ENCODE assay signal across 37 cellular contexts in the genomic region with DNA sequence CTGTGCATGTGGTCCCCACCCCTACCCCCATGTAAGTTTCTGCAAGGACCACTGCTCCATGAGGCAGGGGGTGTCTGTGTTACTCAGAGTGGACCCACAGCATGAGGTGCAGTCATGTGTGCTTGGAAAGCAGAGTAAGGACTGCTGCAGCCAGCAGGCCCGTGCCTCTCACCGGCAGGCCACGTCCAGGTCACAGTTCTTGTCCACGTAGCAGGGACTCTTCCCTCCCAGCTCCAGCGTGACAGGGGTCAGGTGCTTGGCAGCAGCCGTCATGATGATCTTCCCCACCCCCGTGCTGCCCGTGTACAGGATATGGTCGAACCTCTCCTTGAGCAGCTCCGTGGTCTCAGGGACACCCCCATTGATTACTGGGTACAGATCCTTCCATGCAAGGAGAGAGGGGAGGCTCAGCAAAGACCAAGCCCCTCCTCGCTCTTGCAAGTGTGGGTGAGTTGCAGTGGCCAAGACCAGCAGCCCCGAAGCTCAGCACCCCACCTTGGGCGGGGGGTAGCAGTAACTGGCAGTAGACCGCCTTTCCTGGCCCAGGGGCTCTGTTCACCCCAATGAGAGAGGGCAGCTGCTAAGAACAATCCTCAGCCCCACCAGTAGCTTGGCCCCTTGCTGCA. TPM values are rescaled to one million over a fixed set of nuclear protein-coding genes. Genes with fewer than 3 reads are reported as not detected.
"Had no signal": no experiment of that assay in that cellular context is flagged by ENCODE, and none has a peak within 500 bp of the region (broad histone marks: within the 10 kb centered on the region; RNA-seq: fewer than 3 reads in every experiment).

No MANE protein-coding gene starts in this region.

- H3K36me3 ChIP-seq: brain microvascular endothelial cell, cardiac muscle cell, MG63 had no signal

- ATAC-seq: activated CD8-positive, alpha-beta memory T cell treated with anti-CD3 and anti-CD28 coated beads, Interleukin-2, amount 10 ng/mL, durations not matched to agents 7 days and 5 days; activated naive CD8-positive, alpha-beta T cell treated with anti-CD3 and anti-CD28 coated beads, Interleukin-2, amount 50 U/mL, for 24 hours; Panc1; WTC11 had no signal

- H3K4me1 Mint-ChIP-seq: activated CD8-positive, alpha-beta memory T cell treated with anti-CD3 and anti-CD28 coated beads, Interleukin-2, amount 10 ng/mL, durations not matched to agents 7 days and 5 days; central memory CD8-positive, alpha-beta T cell had no signal

- H3K27ac Mint-ChIP-seq: activated CD4-positive, alpha-beta memory T cell treated with anti-CD3 and anti-CD28 coated beads for 36 hours; activated CD8-positive, alpha-beta memory T cell treated with anti-CD3 and anti-CD28 coated beads, Interleukin-2, amount 10 ng/mL, durations not matched to agents 7 days and 5 days; activated naive CD4-positive, alpha-beta T cell treated with anti-CD3 and anti-CD28 coated beads, Interleukin-2, amount 10 ng/mL, durations not matched to agents 7 days and 5 days; activated naive CD8-positive, alpha-beta T cell; activated naive CD8-positive, alpha-beta T cell treated with anti-CD3 and anti-CD28 coated beads, Interleukin-2, amount 50 U/mL, for 24 hours; WTC11 had no signal

- H3K36me3 Mint-ChIP-seq: activated CD4-positive, alpha-beta memory T cell treated with anti-CD3 and anti-CD28 coated beads for 36 hours; activated CD8-positive, alpha-beta memory T cell treated with anti-CD3 and anti-CD28 coated beads, Interleukin-2, amount 10 ng/mL, durations not matched to agents 7 days and 5 days; activated naive CD4-positive, alpha-beta T cell treated with anti-CD3 and anti-CD28 coated beads, Interleukin-2, amount 10 ng/mL, durations not matched to agents 7 days and 5 days; activated naive CD8-positive, alpha-beta T cell; WTC11 had no signal

- H3K4me3 Mint-ChIP-seq: activated CD4-positive, alpha-beta memory T cell treated with anti-CD3 and anti-CD28 coated beads for 36 hours; activated CD8-positive, alpha-beta memory T cell treated with anti-CD3 and anti-CD28 coated beads, Interleukin-2, amount 10 ng/mL, durations not matched to agents 7 days and 5 days; activated naive CD4-positive, alpha-beta T cell treated with anti-CD3 and anti-CD28 coated beads, Interleukin-2, amount 10 ng/mL, durations not matched to agents 7 days and 5 days; activated naive CD8-positive, alpha-beta T cell treated with anti-CD3 and anti-CD28 coated beads, Interleukin-2, amount 50 U/mL, for 24 hours; central memory CD8-positive, alpha-beta T cell; WTC11 had no signal

- H3K27me3 Mint-ChIP-seq: activated CD4-positive, alpha-beta memory T cell treated with anti-CD3 and anti-CD28 coated beads for 36 hours; activated CD8-positive, alpha-beta memory T cell treated with anti-CD3 and anti-CD28 coated beads, Interleukin-2, amount 10 ng/mL, durations not matched to agents 7 days and 5 days; activated naive CD8-positive, alpha-beta T cell; central memory CD8-positive, alpha-beta T cell had no signal

- H3K9me3 ChIP-seq: MG63 had no signal

- H3K9me3 Mint-ChIP-seq: activated CD4-positive, alpha-beta memory T cell treated with anti-CD3 and anti-CD28 coated beads for 36 hours; activated naive CD4-positive, alpha-beta T cell treated with anti-CD3 and anti-CD28 coated beads, Interleukin-2, amount 10 ng/mL, durations not matched to agents 7 days and 5 days; activated naive CD8-positive, alpha-beta T cell treated with anti-CD3 and anti-CD28 coated beads, Interleukin-2, amount 50 U/mL, for 24 hours; central memory CD8-positive, alpha-beta T cell; WTC11 had no signal

- H3K4me3 ChIP-seq: cardiac muscle cell, MG63, SK-N-MC had no signal

- DNase-seq: activated CD4-positive, alpha-beta memory T cell treated with anti-CD3 and anti-CD28 coated beads for 36 hours; activated CD4-positive, alpha-beta T cell treated with anti-CD3 and anti-CD28 coated beads for 4 hours; activated CD4-positive, alpha-beta T cell treated with anti-CD3 and anti-CD28 coated beads, Interleukin-2, amount 50 U/mL, for 1 hour; activated CD4-positive, CD25-positive, alpha-beta regulatory T cell treated with anti-CD3 and anti-CD28 coated beads, Interleukin-2, amount 50 U/mL, for 72 hours; activated CD8-positive, alpha-beta memory T cell treated with anti-CD3 and anti-CD28 coated beads for 24 hours; activated CD8-positive, alpha-beta memory T cell treated with anti-CD3 and anti-CD28 coated beads, Interleukin-2, amount 10 ng/mL, durations not matched to agents 7 days and 5 days; activated CD8-positive, alpha-beta memory T cell treated with anti-CD3 and anti-CD28 coated beads, Interleukin-2, amount 50 U/mL, for 48 hours; activated effector memory CD4-positive, alpha-beta T cell treated with Interleukin-2 at 50 U/mL for 16 hours; activated naive CD4-positive, alpha-beta T cell treated with anti-CD3 and anti-CD28 coated beads, Interleukin-2, amount 10 ng/mL, durations not matched to agents 7 days and 5 days; activated naive CD8-positive, alpha-beta T cell treated with anti-CD3 and anti-CD28 coated beads, Interleukin-2, amount 50 U/mL, for 24 hours; activated T-cell treated with anti-CD3 and anti-CD28 coated beads, Interleukin-2, amount 50 U/mL, for 48 hours; amniotic stem cell; aorta; brain microvascular endothelial cell; Kasumi-1; KG1; MG63; NCI-H1048; NCI-H1105 treated with DMSO at 0.1 percent for 48 hours; NCI-H1436; NCI-H1694; NCI-H1930; NCI-H2081 treated with DMSO at 0.1 percent for 48 hours; NCI-H226; NCI-H524 treated with DMSO at 0.1 percent for 48 hours; Right ventricle myocardium superior had no signal

- H3K27ac ChIP-seq: brain microvascular endothelial cell, cardiac muscle cell, SK-N-MC had no signal

- H3K27me3 ChIP-seq: brain microvascular endothelial cell, MG63 had no signal

- FAIRE-seq: TTC549 had no signal

RNA-seq across cellular contexts. Expression of gene ALDH3A1, which starts 6.2 kb away (rescaled TPM):
- total RNA-seq: cardiac muscle cell; RPMI7951; T-helper 1 cell treated with Interleukin-12 subunit alpha and Interleukin-12 subunit beta and Interleukin-4 antibody, amounts not matched to agents 30 ng/mL and 1 ng/mL, for 36 hours; T-helper 2 cell treated with Interferon-gamma antibody and Interleukin-4, amounts not matched to agents 100 ng/mL and 5 ng/mL, for 36 hours had no signal
- polyA plus RNA-seq: cardiac muscle cell had no signal

RNA-seq across cellular contexts. Expression of gene SLC47A2, which starts 25.6 kb away (rescaled TPM):
- total RNA-seq: activated CD4-positive, alpha-beta memory T cell treated with anti-CD3 and anti-CD28 coated beads for 36 hours; activated CD8-positive, alpha-beta memory T cell treated with anti-CD3 and anti-CD28 coated beads, Interleukin-2, amount 10 ng/mL, durations not matched to agents 7 days and 5 days; aorta; NCI-H460; Right ventricle myocardium superior; RPMI7951; T-helper 1 cell treated with Interleukin-12 subunit alpha and Interleukin-12 subunit beta and Interleukin-4 antibody, amounts not matched to agents 30 ng/mL and 1 ng/mL, for 36 hours; T-helper 2 cell treated with Interferon-gamma antibody and Interleukin-4, amounts not matched to agents 100 ng/mL and 5 ng/mL, for 36 hours; WTC11 had no signal
